ENCODE assay signal across 9 cellular contexts in genomic region chr6:79984261-79984660, GRCh38. TPM values are rescaled to one million over a fixed set of nuclear protein-coding genes. Genes with fewer than 3 reads are reported as not detected.
A peak's percentile ranks its signal among the peaks of the same experiment; 100 is the strongest.
DNase-seq lines count a peak whose midpoint lies in the region; ATAC-seq and TF ChIP-seq lines count a peak whose summit lies in the region.
"Had no signal": no experiment of that assay in that cellular context is flagged by ENCODE, and none has a peak within 500 bp of the region (broad histone marks: within the 10 kb centered on the region; RNA-seq: fewer than 3 reads in every experiment).

No MANE protein-coding gene starts in this region.

- H3K36me3 Mint-ChIP-seq in mesothelial cell of epicardium = no peaks in the 10 kb centered on the region

- no peaks in the 10 kb centered on the region for H3K9me3 Mint-ChIP-seq in mesothelial cell of epicardium
- H3K9me3 Mint-ChIP-seq: central memory CD8-positive, alpha-beta T cell had no signal

- intact Hi-C loops in dorsolateral prefrontal cortex (cut with DNase I) = no loop called here

- H3K27me3 ChIP-seq in dorsolateral prefrontal cortex = no peaks in the 10 kb centered on the region

- TF ChIP-seq CTCF in mesothelial cell of epicardium (IDR thresholded peaks at IDR 0.05; ENCODE audit: unreplicated experiment) (no peak), dorsolateral prefrontal cortex (IDR thresholded peaks at IDR 0.05 in 54 of 56, conservative IDR thresholded peaks at IDR 0.05 in 2 of 56; ENCODE audit: low read depth in 1 of 56, partially characterized antibody in 56 of 56) (no peak)

- DNase-seq in HEK293T (ENCODE audit: extremely low spot score) (peak; percentile 10), SK-MEL-5 (ENCODE audit: low read depth, low spot score) (peak; percentile 45), kidney glomerular epithelial cell (lab: John Stamatoyannopoulos, UW) (peak; percentile 84), NCI-H524 (lab: John Stamatoyannopoulos, UW) (no peak), mesothelial cell of epicardium (ENCODE audit: low spot score in 2 of 2, unreplicated experiment in 2 of 2) (no peak), dorsolateral prefrontal cortex (no peak)
- DNase-seq in activated CD4-positive, alpha-beta T cell treated with anti-CD3 and anti-CD28 coated beads for 4 hours = no peak

- no peaks in the 10 kb centered on the region for H3K4me1 Mint-ChIP-seq in mesothelial cell of epicardium
- H3K4me1 Mint-ChIP-seq: central memory CD8-positive, alpha-beta T cell had no signal

- no peak overlapping the region for H3K4me3 ChIP-seq in dorsolateral prefrontal cortex

- H3K27me3 Mint-ChIP-seq in mesothelial cell of epicardium (ENCODE audit: low read depth) = peaks cover 3% of the 10 kb centered on the region
- H3K27me3 Mint-ChIP-seq: central memory CD8-positive, alpha-beta T cell had no signal

- POLR2A ChIA-PET in HEK293T (lab: Yijun Ruan, JAX) = no interaction called here

- no peak overlapping the region for H3K27ac ChIP-seq in dorsolateral prefrontal cortex

- peak; percentile 62 for ATAC-seq in GM18502 (IDR thresholded peaks at IDR 0.05; ENCODE audit: poor library complexity, unreplicated experiment)

- no peak overlapping the region for H3K27ac Mint-ChIP-seq in mesothelial cell of epicardium

- CTCF ChIA-PET in HEK293T (lab: Yijun Ruan, JAX) = no interaction called here

- H3K4me3 Mint-ChIP-seq in mesothelial cell of epicardium = no peak overlapping the region
- H3K4me3 Mint-ChIP-seq: central memory CD8-positive, alpha-beta T cell had no signal

- in situ Hi-C loops in SK-MEL-5 (cut with HindIII; ENCODE audit: low pct_unique_long_range_greater_than_20kb, low sequenced_read_pairs) = no loop called here

TF ChIP-seq in HEK293T, 16 proteins besides CTCF, POLR2A, EP300 and RAD21:
- TF ChIP-seq ZNF384 (IDR thresholded peaks at IDR 0.05) (no peak), FOXM1 (IDR thresholded peaks at IDR 0.05; ENCODE audit: borderline replicate concordance) (no peak), CTBP1 (IDR thresholded peaks at IDR 0.05; ENCODE audit: borderline replicate concordance) (no peak), ELF4 (IDR thresholded peaks at IDR 0.05) (no peak), L3MBTL2 (conservative IDR thresholded peaks at IDR 0.05) (no peak), ARNT (IDR thresholded peaks at IDR 0.05) (no peak), FOXK2 (IDR thresholded peaks at IDR 0.05) (no peak), PKNOX1 (IDR thresholded peaks at IDR 0.05) (no peak), BHLHE40 (IDR thresholded peaks at IDR 0.05; ENCODE audit: borderline replicate concordance) (no peak)
TF ChIP-seq in HEK293T: peak in this region for 0.

RNA-seq across cellular contexts. Expression of gene TTK, which starts 20.2 kb away (rescaled TPM):
- 29.8 and 31.3 TPM in 2 replicates for total RNA-seq in SK-MEL-5 (2014; rRNA removed; shearing (Covaris generic))
- 18.0 and 21.6 TPM in 2 replicates for polyA plus RNA-seq in SK-MEL-5 (2015; cell fraction: cytosol; rRNA removed)
- 36.2 and 42.4 TPM in 2 replicates for polyA plus RNA-seq in SK-MEL-5 (2015; cell fraction: nucleus; rRNA removed)
- total RNA-seq in mesothelial cell of epicardium (12.0 to 13.5 TPM (median 12.1 TPM) in 3 replicates), dorsolateral prefrontal cortex (1 to 10 TPM in 11 of 120 experiments, under 1 TPM in 64, not detected in 45; 0.15 to 1.6 (median 0.45) TPM)

RNA-seq across cellular contexts. Expression of gene ELOVL4, which starts 36.9 kb away (rescaled TPM):
- 4.3 and 4.7 TPM in 2 replicates for total RNA-seq in SK-MEL-5 (2014; rRNA removed; shearing (Covaris generic))
- 5.8 and 8.0 TPM in 2 replicates for polyA plus RNA-seq in SK-MEL-5 (2015; cell fraction: cytosol; rRNA removed)
- 2.1 and 2.7 TPM in 2 replicates for polyA plus RNA-seq in SK-MEL-5 (2015; cell fraction: nucleus; rRNA removed)
- total RNA-seq in mesothelial cell of epicardium = 3.3 to 3.6 TPM (median 3.6 TPM) in 3 replicates
- total RNA-seq in dorsolateral prefrontal cortex = 10 to 100 TPM in 119 of 120 experiments, 1 to 10 TPM in 1; 9.6 to 41.2 (median 29.0) TPM

Comparison
In these comparisons a context has a peak if more than half of its experiments do, and no peak if none do; other contexts are left out.
1. DNase-seq: peak in HEK293T (single experiment), SK-MEL-5 (single experiment) and kidney glomerular epithelial cell (single experiment); none in activated CD4-positive, alpha-beta T cell treated with anti-CD3 and anti-CD28 coated beads for 4 hours (0 of 2), NCI-H524 (0 of 2), mesothelial cell of epicardium (0 of 2) and dorsolateral prefrontal cortex (0 of 10).